Comparison of ENCODE assay signal across 37 cellular contexts in the genomic region with DNA sequence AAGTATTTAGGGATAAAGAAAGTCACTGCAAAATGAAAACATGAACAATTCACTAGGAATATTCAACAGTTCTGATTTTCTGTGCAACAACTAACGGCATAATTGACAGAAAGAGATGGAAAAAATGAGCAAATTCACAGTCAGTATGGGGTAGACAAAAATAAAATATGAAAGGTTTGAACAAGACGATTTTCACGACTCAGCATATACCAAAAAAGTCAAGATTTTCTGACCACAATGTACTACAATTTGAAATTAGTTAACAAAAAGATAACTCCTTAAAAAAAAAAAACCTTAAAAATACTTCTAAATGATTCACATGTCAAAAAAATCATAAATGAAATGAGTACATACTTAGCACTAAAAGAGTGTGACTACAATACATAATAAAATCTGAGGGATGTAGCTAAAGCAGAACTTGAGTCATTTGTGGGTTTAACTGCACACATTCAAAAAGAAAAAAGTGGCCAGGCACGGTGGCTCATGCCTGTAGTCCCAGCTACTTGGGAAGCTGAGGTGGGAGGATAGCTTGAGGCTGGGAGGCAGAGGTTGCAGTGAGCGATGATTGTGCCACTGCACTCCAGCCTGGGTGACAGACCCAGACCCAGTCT.
"Had no signal": no experiment of that assay in that cellular context is flagged by ENCODE, and none has a peak within 500 bp of the region (broad histone marks: within the 10 kb centered on the region; RNA-seq: fewer than 3 reads in every experiment).

No MANE protein-coding gene starts in this region.

- H3K36me3 ChIP-seq: ascending aorta, cardiac muscle cell, colonic mucosa, MG63 had no signal

- H3K27ac Mint-ChIP-seq: activated CD4-positive, alpha-beta T cell treated with anti-CD3 and anti-CD28 coated beads, Interleukin-2, amount 10 ng/mL, durations not matched to agents 7 days and 5 days; activated CD8-positive, alpha-beta memory T cell treated with anti-CD3 and anti-CD28 coated beads, Interleukin-2, amount 10 ng/mL, durations not matched to agents 7 days and 5 days; activated naive CD4-positive, alpha-beta T cell treated with anti-CD3 and anti-CD28 coated beads, Interleukin-2, amount 10 ng/mL, durations not matched to agents 7 days and 5 days; activated naive CD8-positive, alpha-beta T cell treated with anti-CD3 and anti-CD28 coated beads for 36 hours had no signal

- H3K4me1 ChIP-seq: colonic mucosa had no signal

- H3K27me3 Mint-ChIP-seq: activated CD4-positive, alpha-beta T cell treated with anti-CD3 and anti-CD28 coated beads, Interleukin-2, amount 10 ng/mL, durations not matched to agents 7 days and 5 days; activated CD8-positive, alpha-beta memory T cell treated with anti-CD3 and anti-CD28 coated beads, Interleukin-2, amount 10 ng/mL, durations not matched to agents 7 days and 5 days; activated naive CD4-positive, alpha-beta T cell treated with anti-CD3 and anti-CD28 coated beads, Interleukin-2, amount 10 ng/mL, durations not matched to agents 7 days and 5 days; activated naive CD8-positive, alpha-beta T cell treated with anti-CD3 and anti-CD28 coated beads for 36 hours; central memory CD8-positive, alpha-beta T cell had no signal

- ATAC-seq: activated CD8-positive, alpha-beta memory T cell treated with anti-CD3 and anti-CD28 coated beads, Interleukin-2, amount 10 ng/mL, durations not matched to agents 7 days and 5 days; Right ventricle myocardium inferior had no signal

- H3K4me1 Mint-ChIP-seq: activated naive CD8-positive, alpha-beta T cell treated with anti-CD3 and anti-CD28 coated beads for 36 hours had no signal

- H2AFZ ChIP-seq: PC-9 had no signal

- H3K27me3 ChIP-seq: ascending aorta, cardiac muscle cell, colonic mucosa, MG63 had no signal

- H3K36me3 Mint-ChIP-seq: activated naive CD4-positive, alpha-beta T cell treated with anti-CD3 and anti-CD28 coated beads, Interleukin-2, amount 10 ng/mL, durations not matched to agents 7 days and 5 days had no signal

- H3K4me2 ChIP-seq: PC-9 had no signal

- DNase-seq: activated CD4-positive, alpha-beta T cell treated with anti-CD3 and anti-CD28 coated beads, Interleukin-2, amount 10 ng/mL, durations not matched to agents 7 days and 5 days; activated CD4-positive, alpha-beta T cell treated with anti-CD3 and anti-CD28 coated beads, Interleukin-2, amount 50 U/mL, for 48 hours; activated CD4-positive, CD25-positive, alpha-beta regulatory T cell; activated CD8-positive, alpha-beta memory T cell treated with anti-CD3 and anti-CD28 coated beads for 24 hours; activated CD8-positive, alpha-beta memory T cell treated with anti-CD3 and anti-CD28 coated beads, Interleukin-2, amount 10 ng/mL, durations not matched to agents 7 days and 5 days; activated CD8-positive, alpha-beta memory T cell treated with anti-CD3 and anti-CD28 coated beads, Interleukin-2, amount 50 U/mL, for 48 hours; activated gamma-delta T cell treated with Interleukin-2 at 50 U/mL for 16 hours; activated naive CD4-positive, alpha-beta T cell treated with anti-CD3 and anti-CD28 coated beads, Interleukin-2, amount 10 ng/mL, durations not matched to agents 7 days and 5 days; activated naive CD8-positive, alpha-beta T cell treated with anti-CD3 and anti-CD28 coated beads for 36 hours; amygdala; colonic mucosa; Kasumi-1; KG1; MG63; NCI-H1092; NCI-H146; NCI-H187; NCI-H2029 treated with DMSO at 0.1 percent for 48 hours; NCI-H2107; NCI-H2171; NCI-H510A; NCI-H526; NCI-H748 treated with DMSO at 0.1 percent for 48 hours; NK-92 treated with Interleukin-12 subunit alpha and Interleukin-12 subunit beta, amount 100 ng/mL, for 24 hours; PC-9; SIG-M5; SW 1271; T-helper 1 cell; T-helper 2 cell; T-helper 9 cell had no signal

- H3K4me3 ChIP-seq: ascending aorta, cardiac muscle cell, colonic mucosa, MG63, PC-9 had no signal

- H3K9me3 ChIP-seq: colonic mucosa had no signal

- H3K4me3 Mint-ChIP-seq: activated CD4-positive, alpha-beta T cell treated with anti-CD3 and anti-CD28 coated beads, Interleukin-2, amount 10 ng/mL, durations not matched to agents 7 days and 5 days; activated CD8-positive, alpha-beta memory T cell treated with anti-CD3 and anti-CD28 coated beads, Interleukin-2, amount 10 ng/mL, durations not matched to agents 7 days and 5 days; activated naive CD4-positive, alpha-beta T cell treated with anti-CD3 and anti-CD28 coated beads, Interleukin-2, amount 10 ng/mL, durations not matched to agents 7 days and 5 days; activated naive CD8-positive, alpha-beta T cell treated with anti-CD3 and anti-CD28 coated beads for 36 hours; central memory CD8-positive, alpha-beta T cell had no signal

- FAIRE-seq: RCC 7860 had no signal

- H3K27ac ChIP-seq: ascending aorta, cardiac muscle cell, colonic mucosa, PC-9, RWPE1, VCaP had no signal
